Comparison of ENCODE assay signal across 8 cellular contexts in the genomic region with DNA sequence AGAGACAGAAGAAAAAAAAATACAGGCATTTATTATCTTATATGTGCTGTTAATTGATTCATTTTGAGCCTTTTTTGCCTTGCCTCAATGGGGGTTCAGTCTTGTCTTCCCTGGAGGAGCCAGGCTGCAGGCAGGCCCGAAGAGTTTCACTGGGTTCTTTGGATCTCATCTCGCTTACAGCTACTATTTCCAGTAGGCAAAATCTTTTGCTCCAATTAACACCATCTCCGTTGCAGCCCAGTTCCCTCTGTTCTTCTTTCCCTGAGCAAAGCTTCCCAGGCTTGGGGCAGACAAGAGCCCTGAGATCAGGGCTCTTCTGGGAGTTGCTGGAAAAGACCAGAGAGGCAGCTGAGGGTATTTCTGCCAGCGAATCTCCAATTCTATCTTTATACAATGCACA.
"Had no signal": no experiment of that assay in that cellular context is flagged by ENCODE, and none has a peak within 500 bp of the region (broad histone marks: within the 10 kb centered on the region; RNA-seq: fewer than 3 reads in every experiment).

No MANE protein-coding gene starts in this region.

- H3K27ac ChIP-seq: GM23248 had no signal

- DNase-seq: GM23248, GOT3, H7, H9, HCEC 1CT, HFFc6 had no signal

- H3K36me3 ChIP-seq: HAP-1 had no signal

- H3K4me1 Mint-ChIP-seq: GM23338, H9 had no signal

- H3K4me3 Mint-ChIP-seq: GM23338, H9, HFFc6 had no signal

- H3K4me3 ChIP-seq: GM23248, GM23338, HAP-1 had no signal

- H3K27ac Mint-ChIP-seq: GM23338, H9, HFFc6 had no signal

- H3K9me3 ChIP-seq: HAP-1 had no signal

- H3K9me3 Mint-ChIP-seq: GM23338, H9 had no signal

- H3K4me1 ChIP-seq: HAP-1 had no signal
